ENCODE assay signal across 1 cellular context in the genomic region with DNA sequence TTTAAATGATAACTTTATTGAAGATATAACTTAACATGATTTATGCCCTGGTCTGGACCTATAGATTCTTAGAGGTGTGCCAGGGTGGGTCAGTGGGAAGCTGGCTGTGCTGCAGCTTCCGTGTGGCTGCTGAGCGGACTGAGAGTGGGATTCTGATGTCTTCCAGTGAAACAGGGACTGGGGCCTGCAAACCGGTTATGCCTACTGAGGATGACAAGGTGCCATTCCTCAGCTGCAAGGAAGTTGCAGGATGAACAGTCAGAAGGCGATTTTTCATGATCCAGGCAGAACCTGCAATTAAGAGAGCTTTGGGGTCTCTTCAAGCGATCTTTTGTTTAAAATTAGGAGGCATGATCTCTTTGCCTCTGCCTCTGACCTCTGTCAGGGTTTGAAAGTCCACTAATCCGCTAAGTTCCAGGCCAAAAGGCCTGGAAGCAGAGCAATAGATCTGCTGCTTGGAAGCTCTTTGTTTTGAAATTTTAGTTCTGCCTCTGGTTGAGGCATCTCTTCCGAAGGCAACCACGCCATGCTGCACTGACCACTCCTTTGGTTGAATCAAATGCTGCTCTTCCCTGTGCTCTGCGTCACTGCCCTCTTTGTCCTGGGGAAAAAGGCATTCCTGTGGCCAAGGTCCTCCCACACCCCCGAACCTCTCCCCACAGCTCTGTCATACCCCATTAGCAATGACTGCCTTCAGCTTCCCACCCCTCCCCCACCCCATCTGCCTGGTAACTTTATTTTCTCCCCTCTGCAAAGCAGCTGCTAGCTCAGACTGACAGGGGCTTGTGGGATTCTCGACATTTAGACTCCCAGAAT.
TF ChIP-seq lines count a peak whose summit lies in the region.

No MANE protein-coding gene starts in this region.

TF ChIP-seq in IMR-90, 13 proteins besides CTCF, POLR2A, EP300 and RAD21 (continued from another document):
- TF ChIP-seq, protein P1, sequence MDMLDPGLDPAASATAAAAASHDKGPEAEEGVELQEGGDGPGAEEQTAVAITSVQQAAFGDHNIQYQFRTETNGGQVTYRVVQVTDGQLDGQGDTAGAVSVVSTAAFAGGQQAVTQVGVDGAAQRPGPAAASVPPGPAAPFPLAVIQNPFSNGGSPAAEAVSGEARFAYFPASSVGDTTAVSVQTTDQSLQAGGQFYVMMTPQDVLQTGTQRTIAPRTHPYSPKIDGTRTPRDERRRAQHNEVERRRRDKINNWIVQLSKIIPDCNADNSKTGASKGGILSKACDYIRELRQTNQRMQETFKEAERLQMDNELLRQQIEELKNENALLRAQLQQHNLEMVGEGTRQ (IDR thresholded peaks at IDR 0.05; ENCODE audit: low read depth, low read length): no peak
- TF ChIP-seq, protein P2, sequence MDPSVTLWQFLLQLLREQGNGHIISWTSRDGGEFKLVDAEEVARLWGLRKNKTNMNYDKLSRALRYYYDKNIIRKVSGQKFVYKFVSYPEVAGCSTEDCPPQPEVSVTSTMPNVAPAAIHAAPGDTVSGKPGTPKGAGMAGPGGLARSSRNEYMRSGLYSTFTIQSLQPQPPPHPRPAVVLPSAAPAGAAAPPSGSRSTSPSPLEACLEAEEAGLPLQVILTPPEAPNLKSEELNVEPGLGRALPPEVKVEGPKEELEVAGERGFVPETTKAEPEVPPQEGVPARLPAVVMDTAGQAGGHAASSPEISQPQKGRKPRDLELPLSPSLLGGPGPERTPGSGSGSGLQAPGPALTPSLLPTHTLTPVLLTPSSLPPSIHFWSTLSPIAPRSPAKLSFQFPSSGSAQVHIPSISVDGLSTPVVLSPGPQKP (IDR thresholded peaks at IDR 0.05; ENCODE audit: borderline replicate concordance, low read depth, low read length): no peak
- TF ChIP-seq SMC3 (IDR thresholded peaks at IDR 0.05; ENCODE audit: low read depth, low read length): no peak
- TF ChIP-seq CEBPB (IDR thresholded peaks at IDR 0.05; ENCODE audit: low read depth, low read length): no peak
- no peak for TF ChIP-seq MAFK (IDR thresholded peaks at IDR 0.05; ENCODE audit: low read depth, low read length)
- TF ChIP-seq CHD1 (IDR thresholded peaks at IDR 0.05; ENCODE audit: low read depth, low read length): no peak
- no peak for TF ChIP-seq RFX5 (IDR thresholded peaks at IDR 0.05; ENCODE audit: low read depth, low read length)
- TF ChIP-seq RCOR1 (IDR thresholded peaks at IDR 0.05; ENCODE audit: insufficient replicate concordance, low read length): no peak
